In genomic region chr4:175961604-175962003, GRCh38 we compare ENCODE assay signal across 19 cellular contexts.
DNase-seq lines count a peak whose midpoint lies in the region; ATAC-seq, FAIRE-seq and TF ChIP-seq lines count a peak whose summit lies in the region.
"Had no signal": no experiment of that assay in that cellular context is flagged by ENCODE, and none has a peak within 500 bp of the region (broad histone marks: within the 10 kb centered on the region; RNA-seq: fewer than 3 reads in every experiment).

No MANE protein-coding gene starts in this region.

- no peak overlapping the region for H3K9ac ChIP-seq in OCI-LY3 (ENCODE audit: low read length)
- H3K9ac ChIP-seq: KMS-11, parathyroid adenoma had no signal

- peaks cover 14% of the 10 kb centered on the region for H3K4me1 ChIP-seq in OCI-LY3 (ENCODE audit: low read length)
- peaks cover 0 to 6% (median 0%) of the 10 kb centered on the region in 3 donors for H3K4me1 ChIP-seq in pancreas
- H3K4me1 ChIP-seq: parathyroid adenoma had no signal

- H4K20me1 ChIP-seq in OCI-LY3 (ENCODE audit: insufficient read depth, low read length): no peaks in the 10 kb centered on the region

- no peak overlapping the region for H3K27ac Mint-ChIP-seq in natural killer cell treated with Interleukin-12 subunit alpha and Interleukin-12 subunit beta and Interleukin-15 and Interleukin-18, amount 100 ng/mL, for 72 hours
- H3K27ac Mint-ChIP-seq: activated naive CD8-positive, alpha-beta T cell treated with anti-CD3 and anti-CD28 coated beads, Interleukin-2, amount 10 ng/mL, durations not matched to agents 7 days and 5 days; CD14-positive monocyte; mesothelial cell of epicardium; stimulated activated naive CD8-positive, alpha-beta T cell treated with anti-CD3 and anti-CD28 coated beads, Interleukin-15, Interleukin-2, amounts not matched to agents 100 ng/mL and 50 ng/mL, for 24 hours had no signal

- DNase-seq in NCI-H526 treated with DMSO at 0.1 percent for 48 hours (lab: John Stamatoyannopoulos, UW) (no peak), SHP77 treated with DMSO at 0.1 percent for 48 hours (lab: John Stamatoyannopoulos, UW) (no peak), pancreas (no peak)
- DNase-seq in natural killer cell treated with Interleukin-12 subunit alpha and Interleukin-12 subunit beta and Interleukin-15 and Interleukin-18, amount 100 ng/mL, for 72 hours (ENCODE audit: low spot score): no peak
- DNase-seq: activated naive CD8-positive, alpha-beta T cell treated with anti-CD3 and anti-CD28 coated beads, Interleukin-2, amount 10 ng/mL, durations not matched to agents 7 days and 5 days; NCI-H1930; stimulated activated CD4-positive, alpha-beta T cell treated with anti-CD3 and anti-CD28 coated beads, Interleukin-1b, Interleukin-23, amount 100 ng/mL, for 48 hours; T-helper 1 cell had no signal

- ATAC-seq in GM18909 (IDR thresholded peaks at IDR 0.05; ENCODE audit: poor library complexity, unreplicated experiment): peak; percentile 95
- peak; percentile 93 for ATAC-seq in GM21576 (IDR thresholded peaks at IDR 0.05; ENCODE audit: unreplicated experiment)
- ATAC-seq in HG03064 (IDR thresholded peaks at IDR 0.05; ENCODE audit: low read depth, unreplicated experiment): peak; percentile 94
- ATAC-seq in natural killer cell treated with Interleukin-12 subunit alpha and Interleukin-12 subunit beta and Interleukin-15 and Interleukin-18, amount 100 ng/mL, for 72 hours: no peak
- ATAC-seq in pancreas: no peak
- ATAC-seq: esophagus mucosa had no signal

- intact Hi-C loops in pancreas (cut with DNase I): no loop called here

- WGBS in pancreas, 2 donors: 70 to 74% methylated on average over 4 of the region's 4 CpGs

- no peaks in the 10 kb centered on the region for H3K27me3 ChIP-seq in OCI-LY3 (ENCODE audit: low read depth, low read length)
- no peaks in the 10 kb centered on the region for H3K27me3 ChIP-seq in pancreas

- peaks cover 3% of the 10 kb centered on the region for H3K9me3 Mint-ChIP-seq in natural killer cell treated with Interleukin-12 subunit alpha and Interleukin-12 subunit beta and Interleukin-15 and Interleukin-18, amount 100 ng/mL, for 72 hours
- H3K9me3 Mint-ChIP-seq: activated naive CD8-positive, alpha-beta T cell treated with anti-CD3 and anti-CD28 coated beads, Interleukin-2, amount 10 ng/mL, durations not matched to agents 7 days and 5 days; mesothelial cell of epicardium; stimulated activated naive CD8-positive, alpha-beta T cell treated with anti-CD3 and anti-CD28 coated beads, Interleukin-15, Interleukin-2, amounts not matched to agents 100 ng/mL and 50 ng/mL, for 24 hours had no signal

- no peak for TF ChIP-seq CTCF in OCI-LY3 (IDR thresholded peaks at IDR 0.05; ENCODE audit: low read depth, low read length)
- no peak for TF ChIP-seq CTCF in pancreas (IDR thresholded peaks at IDR 0.05)

- H3K27me3 Mint-ChIP-seq in natural killer cell treated with Interleukin-12 subunit alpha and Interleukin-12 subunit beta and Interleukin-15 and Interleukin-18, amount 100 ng/mL, for 72 hours: no peaks in the 10 kb centered on the region

- H3K79me2 ChIP-seq in OCI-LY3 (ENCODE audit: low read length): no peaks in the 10 kb centered on the region
- H3K79me2 ChIP-seq: parathyroid adenoma had no signal

- no peak overlapping the region for H3K4me3 Mint-ChIP-seq in natural killer cell treated with Interleukin-12 subunit alpha and Interleukin-12 subunit beta and Interleukin-15 and Interleukin-18, amount 100 ng/mL, for 72 hours
- H3K4me3 Mint-ChIP-seq: activated naive CD8-positive, alpha-beta T cell treated with anti-CD3 and anti-CD28 coated beads, Interleukin-2, amount 10 ng/mL, durations not matched to agents 7 days and 5 days; CD14-positive monocyte; mesothelial cell of epicardium; stimulated activated naive CD8-positive, alpha-beta T cell treated with anti-CD3 and anti-CD28 coated beads, Interleukin-15, Interleukin-2, amounts not matched to agents 100 ng/mL and 50 ng/mL, for 24 hours had no signal

- FAIRE-seq in pancreas (lab: Jason Lieb, UNC): no peak

- H3K9me3 ChIP-seq in OCI-LY3 (ENCODE audit: insufficient read depth, low read length): no peaks in the 10 kb centered on the region
- no peaks in the 10 kb centered on the region for H3K9me3 ChIP-seq in pancreas
- H3K9me3 ChIP-seq: HAP-1 had no signal

- no peaks in the 10 kb centered on the region for H3K36me3 Mint-ChIP-seq in natural killer cell treated with Interleukin-12 subunit alpha and Interleukin-12 subunit beta and Interleukin-15 and Interleukin-18, amount 100 ng/mL, for 72 hours
- H3K36me3 Mint-ChIP-seq: activated naive CD8-positive, alpha-beta T cell treated with anti-CD3 and anti-CD28 coated beads, Interleukin-2, amount 10 ng/mL, durations not matched to agents 7 days and 5 days; CD14-positive monocyte; mesothelial cell of epicardium had no signal

- H3K4me3 ChIP-seq in OCI-LY3 (ENCODE audit: low read length) (no peak overlapping the region), pancreas (no peak overlapping the region)
- H3K4me3 ChIP-seq: HAP-1 had no signal

- H3K27ac ChIP-seq in OCI-LY3 (ENCODE audit: low read length) (no peak overlapping the region), pancreas (no peak overlapping the region)
- H3K27ac ChIP-seq: KMS-11, parathyroid adenoma had no signal

- peak overlapping the region; percentile 28; the same call in 1 of the 2 replicates for H2AFZ ChIP-seq in OCI-LY3 (ENCODE audit: low read depth, low read length)
- H2AFZ ChIP-seq: parathyroid adenoma had no signal

- H3K36me3 ChIP-seq in OCI-LY3 (replicated peaks; ENCODE audit: low read depth, low read length): no peaks in the 10 kb centered on the region
- no peaks in the 10 kb centered on the region for H3K36me3 ChIP-seq in pancreas
- H3K36me3 ChIP-seq: HAP-1 had no signal

- H3K4me2 ChIP-seq in OCI-LY3 (ENCODE audit: low read length): peak overlapping the region; percentile 26; the same call in 1 of the 2 replicates
- H3K4me2 ChIP-seq: KMS-11 had no signal

- no peaks in the 10 kb centered on the region for H3K4me1 Mint-ChIP-seq in natural killer cell treated with Interleukin-12 subunit alpha and Interleukin-12 subunit beta and Interleukin-15 and Interleukin-18, amount 100 ng/mL, for 72 hours (ENCODE audit: low read depth in 2 of 2)
- H3K4me1 Mint-ChIP-seq: activated naive CD8-positive, alpha-beta T cell treated with anti-CD3 and anti-CD28 coated beads, Interleukin-2, amount 10 ng/mL, durations not matched to agents 7 days and 5 days; CD14-positive monocyte; mesothelial cell of epicardium had no signal

Comparison
In these comparisons a context has a peak if more than half of its experiments do, and no peak if none do; other contexts are left out.
1. ATAC-seq: peak in GM18909 (single experiment), GM21576 (single experiment) and HG03064 (single experiment); none in natural killer cell treated with Interleukin-12 subunit alpha and Interleukin-12 subunit beta and Interleukin-15 and Interleukin-18, amount 100 ng/mL, for 72 hours (0 of 2) and pancreas (0 of 4).